9 cellular contexts compared by ENCODE assay signal in genomic region chr6:43089874-43090556, GRCh38. TPM values are rescaled to one million over a fixed set of nuclear protein-coding genes. Genes with fewer than 3 reads are reported as not detected.
DNase-seq lines count a peak whose midpoint lies in the region; ATAC-seq and TF ChIP-seq lines count a peak whose summit lies in the region.
"Had no signal": no experiment of that assay in that cellular context is flagged by ENCODE, and none has a peak within 500 bp of the region (broad histone marks: within the 10 kb centered on the region; RNA-seq: fewer than 3 reads in every experiment).

No MANE protein-coding gene starts in this region.

- ATAC-seq in HG03520 (IDR thresholded peaks at IDR 0.05; ENCODE audit: unreplicated experiment) (no peak), GM18868 (IDR thresholded peaks at IDR 0.05; ENCODE audit: unreplicated experiment) (no peak)

- POLR2A ChIA-PET in Caco-2 (lab: Charles Lee) = interaction anchor here (0.6 to 2.0 kb wide), 3 partner anchors 14 to 278 kb away, joined by 3 to 16 read pairs (median 3); partner anchors contain the start of genes CUL7 and PTK7
- POLR2A ChIA-PET in RWPE1 (lab: Yijun Ruan, JAX; ENCODE audit: low non-redundant PET) = interaction anchor here (0.5 to 0.9 kb wide), 3 partner anchors 14 to 326 kb away, joined by 3 to 4 read pairs (median 3); partner anchors contain the start of gene PTK7

- H3K36me3 Mint-ChIP-seq in Caco-2 (ENCODE audit: insufficient read depth, unreplicated experiment) (peaks cover 21% of the 10 kb centered on the region), immature natural killer cell (no peaks in the 10 kb centered on the region)

- no TSS peak for BruUV-seq in Caco-2 (replicated peaks; lab: Mats Ljungman, UMichigan)

- CTCF ChIA-PET in Caco-2 (lab: Charles Lee) = interaction anchor here (1.4 kb wide), 1 partner anchor 40 kb away, joined by 4 read pairs; no protein-coding TSS in a partner anchor
- CTCF ChIA-PET in RWPE1 (lab: Yijun Ruan, JAX) = interaction anchor here (0.8 to 1.8 kb wide), 2 partner anchors 54 to 179 kb away, joined by 5 read pairs; no protein-coding TSS in a partner anchor

- H3K27me3 ChIP-seq in Caco-2 (replicated peaks; ENCODE audit: control insufficient read depth, insufficient read depth, low read length) (no peaks in the 10 kb centered on the region), ovary (no peaks in the 10 kb centered on the region), WERI-Rb-1 (ENCODE audit: insufficient read depth, low read depth, severe bottlenecking) (no peaks in the 10 kb centered on the region)

- 40 to 52% (median 43%) methylated on average over 8 of the region's 8 CpGs for WGBS in ovary, 3 donors

- peak overlapping the region; percentile 90 for H3K27ac Mint-ChIP-seq in Caco-2 (ENCODE audit: unreplicated experiment)
- no peak overlapping the region for H3K27ac Mint-ChIP-seq in immature natural killer cell

- no peak for TF ChIP-seq POLR2A in ovary (IDR thresholded peaks at IDR 0.05)

- intact Hi-C loops in Caco-2 (cut with micrococcal nuclease; ENCODE audit: unreplicated experiment) = loop anchor here (1.0 to 2.0 kb wide), 2 partner anchors 13 to 31 kb away; partner anchors contain the start of genes KLC4, MRPL2 and PTK7
- intact Hi-C loops in ovary (cut with DNase I) = no loop called here

- no peak for TF ChIP-seq EP300 in ovary (IDR thresholded peaks at IDR 0.05)

- H3K27ac ChIP-seq in RWPE1 = peak overlapping the region; percentile 60
- H3K27ac ChIP-seq in ovary = peak overlapping the region; percentile 62 to 76
- H3K27ac ChIP-seq in WERI-Rb-1 = no peak overlapping the region

- H3K9me3 ChIP-seq in Caco-2 = no peaks in the 10 kb centered on the region
- no peaks in the 10 kb centered on the region for H3K9me3 ChIP-seq in ovary
- no peaks in the 10 kb centered on the region for H3K9me3 ChIP-seq in WERI-Rb-1 (ENCODE audit: severe bottlenecking)

- H3K4me3 Mint-ChIP-seq in Caco-2 (ENCODE audit: unreplicated experiment) (peak overlapping the region; percentile 67), immature natural killer cell (no peak overlapping the region)

- no peak overlapping the region; the same call in none of the 2 replicates for H3K4me3 ChIP-seq in Caco-2 (ENCODE audit: low read depth, low read length)
- no peak overlapping the region for H3K4me3 ChIP-seq in ovary
- H3K4me3 ChIP-seq in WERI-Rb-1 (ENCODE audit: low read depth, low read length) = no peak overlapping the region

- H3K9me3 Mint-ChIP-seq in Caco-2 (ENCODE audit: unreplicated experiment) = no peaks in the 10 kb centered on the region
- H3K9me3 Mint-ChIP-seq in immature natural killer cell = no peaks in the 10 kb centered on the region

- peaks cover 61% of the 10 kb centered on the region for H3K4me1 ChIP-seq in Caco-2
- H3K4me1 ChIP-seq in ovary (ENCODE audit: insufficient read depth) = peaks cover 5% of the 10 kb centered on the region

- TF ChIP-seq CTCF in Caco-2 (IDR thresholded peaks at IDR 0.05; ENCODE audit: insufficient read depth in 1 of 2, low read depth in 1 of 2, low read length in 1 of 2, severe bottlenecking in 1 of 2, unreplicated experiment in 1 of 2) = no peak
- TF ChIP-seq CTCF in RWPE1 (conservative IDR thresholded peaks at IDR 0.05; ENCODE audit: low read depth) = no peak
- no peak for TF ChIP-seq CTCF in ovary (IDR thresholded peaks at IDR 0.05)
- TF ChIP-seq CTCF in WERI-Rb-1 (IDR thresholded peaks at IDR 0.05; ENCODE audit: low read depth, low read length) = no peak

- H3K4me1 Mint-ChIP-seq in Caco-2 (ENCODE audit: low read depth, unreplicated experiment) (peaks cover 32% of the 10 kb centered on the region), immature natural killer cell (peaks cover 3 to 17% of the 10 kb centered on the region in 2 donors)

- H3K27me3 Mint-ChIP-seq in Caco-2 (ENCODE audit: insufficient read depth, unreplicated experiment) (no peaks in the 10 kb centered on the region), immature natural killer cell (ENCODE audit: low read depth in 3 of 3) (no peaks in the 10 kb centered on the region)

- DNase-seq in Caco-2 = peak; percentile 83 to 87
- DNase-seq in RWPE1 (ENCODE audit: low spot score) = no peak
- DNase-seq in fibroblast of peridontal ligament (ENCODE audit: extremely low read depth) = peak; percentile 66
- DNase-seq in ovary = no peak
- DNase-seq in immature natural killer cell = no peak
- no peak for DNase-seq in WERI-Rb-1
- DNase-seq: NCI-H2107 had no signal

- H3K36me3 ChIP-seq in Caco-2 (ENCODE audit: control insufficient read depth, insufficient read depth, low read length) = no peaks in the 10 kb centered on the region
- H3K36me3 ChIP-seq in ovary = no peaks in the 10 kb centered on the region
- peaks cover 3% of the 10 kb centered on the region for H3K36me3 ChIP-seq in WERI-Rb-1

RNA-seq across cellular contexts. Expression of gene PTK7, which starts 13.9 kb away (rescaled TPM):
- total RNA-seq in Caco-2 (2022) (175 and 180 TPM in 2 replicates), ovary (100 to 1,000 TPM in 4 of 7 donors, 10 to 100 TPM in 3; 65.7 to 167 (median 105) TPM)
- polyA plus RNA-seq in ovary (10 to 100 TPM; 44.4 to 79.6 TPM), immature natural killer cell (1 to 10 TPM in 2 of 3 donors, not detected in 1; 1.1 TPM)

RNA-seq across cellular contexts. Expression of gene KLC4, which starts 30.6 kb away (rescaled TPM):
- total RNA-seq in Caco-2 (2022) = 47.7 and 52.7 TPM in 2 replicates
- total RNA-seq in ovary = 10 to 100 TPM; 17.8 to 29.8 (median 24.7) TPM
- polyA plus RNA-seq in ovary = 10 to 100 TPM; 14.7 to 27.2 TPM
- 10 to 100 TPM in 2 of 3 donors, 1 to 10 TPM in 1; 9.1 to 14.4 (median 11.0) TPM for polyA plus RNA-seq in immature natural killer cell

RNA-seq across cellular contexts. Expression of gene MRPL2, which starts 30.8 kb away (rescaled TPM):
- total RNA-seq in Caco-2 (2022) (123 and 124 TPM in 2 replicates), ovary (10 to 100 TPM; 11.5 to 56.7 (median 47.3) TPM)
- polyA plus RNA-seq in ovary (10 to 100 TPM; 37.2 to 55.6 TPM), immature natural killer cell (10 to 100 TPM; 37.5 to 60.8 (median 54.0) TPM)

RNA-seq across cellular contexts. Expression of gene CUL7, which starts 36.4 kb away (rescaled TPM):
- total RNA-seq in Caco-2 (2022) (25.3 and 26.7 TPM in 2 replicates), ovary (10 to 100 TPM; 15.6 to 29.1 (median 25.0) TPM)
- polyA plus RNA-seq in ovary (10 to 100 TPM in 1 of 2 donors, 1 to 10 TPM in 1; 9.3 to 13.9 TPM), immature natural killer cell (1 to 10 TPM in 2 of 3 donors, under 1 TPM in 1; 0.90 to 3.4 (median 1.3) TPM)

Comparison
In these comparisons a context has a peak if more than half of its experiments do, and no peak if none do; other contexts are left out.
1. DNase-seq: peak in Caco-2 (2 of 2) and fibroblast of peridontal ligament (single experiment); none in RWPE1 (single experiment), ovary (0 of 5), immature natural killer cell (0 of 3) and WERI-Rb-1 (single experiment).